ENCODE assay signal across 16 cellular contexts in genomic region chr1:56034222-56034621, GRCh38.
DNase-seq lines count a peak whose midpoint lies in the region; ATAC-seq and TF ChIP-seq lines count a peak whose summit lies in the region.
"Had no signal": no experiment of that assay in that cellular context is flagged by ENCODE, and none has a peak within 500 bp of the region (broad histone marks: within the 10 kb centered on the region; RNA-seq: fewer than 3 reads in every experiment).

No MANE protein-coding gene starts in this region.

- no peak overlapping the region for H3K4me3 Mint-ChIP-seq in stimulated activated naive B cell treated with anti-CD40 and anti-IgM and Interleukin-4, amounts not matched to agents 10 μg/mL and 1 μg/mL and 100 μg/mL, for 72 hours
- H3K4me3 Mint-ChIP-seq in activated CD4-positive, alpha-beta T cell treated with anti-CD3 and anti-CD28 coated beads, Interleukin-2, amount 10 ng/mL, durations not matched to agents 7 days and 5 days, result no peak overlapping the region
- H3K4me3 Mint-ChIP-seq: activated naive CD8-positive, alpha-beta T cell had no signal

- POLR2A ChIA-PET in activated CD4-positive, alpha-beta T cell treated with anti-CD3 and anti-CD28 coated beads, Interleukin-2, amount 10 ng/mL, durations not matched to agents 7 days and 5 days (lab: Charles Lee), result no interaction called here

- no peak overlapping the region for H3K4me3 ChIP-seq in AG10803 (ENCODE audit: low read length)
- no peak overlapping the region for H3K4me3 ChIP-seq in choroid plexus epithelial cell (ENCODE audit: low read depth, low read length)
- H3K4me3 ChIP-seq: cardiac muscle cell, suprapubic skin had no signal

- no peak for ATAC-seq in GM19035 (IDR thresholded peaks at IDR 0.05; ENCODE audit: unreplicated experiment)
- ATAC-seq in stimulated activated naive B cell treated with anti-CD40 and anti-IgM and Interleukin-4, amounts not matched to agents 10 μg/mL and 1 μg/mL and 100 μg/mL, for 72 hours (replicated peaks), result no peak

- peaks cover 0 to 22% of the 10 kb centered on the region in 2 donors for H3K27me3 Mint-ChIP-seq in stimulated activated naive B cell treated with anti-CD40 and anti-IgM and Interleukin-4, amounts not matched to agents 10 μg/mL and 1 μg/mL and 100 μg/mL, for 72 hours
- H3K27me3 Mint-ChIP-seq in activated CD4-positive, alpha-beta T cell treated with anti-CD3 and anti-CD28 coated beads, Interleukin-2, amount 10 ng/mL, durations not matched to agents 7 days and 5 days, result no peaks in the 10 kb centered on the region

- no peaks in the 10 kb centered on the region for H3K4me1 Mint-ChIP-seq in stimulated activated naive B cell treated with anti-CD40 and anti-IgM and Interleukin-4, amounts not matched to agents 10 μg/mL and 1 μg/mL and 100 μg/mL, for 72 hours
- no peaks in the 10 kb centered on the region for H3K4me1 Mint-ChIP-seq in activated CD4-positive, alpha-beta T cell treated with anti-CD3 and anti-CD28 coated beads, Interleukin-2, amount 10 ng/mL, durations not matched to agents 7 days and 5 days

- TF ChIP-seq CTCF in AG10803 (conservative IDR thresholded peaks at IDR 0.05; ENCODE audit: low read length), result no peak
- no peak for TF ChIP-seq CTCF in choroid plexus epithelial cell (conservative IDR thresholded peaks at IDR 0.05; ENCODE audit: low read depth, low read length)

- H3K27ac Mint-ChIP-seq in stimulated activated naive B cell treated with anti-CD40 and anti-IgM and Interleukin-4, amounts not matched to agents 10 μg/mL and 1 μg/mL and 100 μg/mL, for 72 hours, result no peak overlapping the region
- no peak overlapping the region for H3K27ac Mint-ChIP-seq in activated CD4-positive, alpha-beta T cell treated with anti-CD3 and anti-CD28 coated beads, Interleukin-2, amount 10 ng/mL, durations not matched to agents 7 days and 5 days
- H3K27ac Mint-ChIP-seq: activated naive CD8-positive, alpha-beta T cell had no signal

- CTCF ChIA-PET in activated CD4-positive, alpha-beta T cell treated with anti-CD3 and anti-CD28 coated beads, Interleukin-2, amount 10 ng/mL, durations not matched to agents 7 days and 5 days (lab: Charles Lee), result no interaction called here

- H3K36me3 Mint-ChIP-seq in stimulated activated naive B cell treated with anti-CD40 and anti-IgM and Interleukin-4, amounts not matched to agents 10 μg/mL and 1 μg/mL and 100 μg/mL, for 72 hours, result no peaks in the 10 kb centered on the region
- H3K36me3 Mint-ChIP-seq in activated CD4-positive, alpha-beta T cell treated with anti-CD3 and anti-CD28 coated beads, Interleukin-2, amount 10 ng/mL, durations not matched to agents 7 days and 5 days (ENCODE audit: low read depth), result no peaks in the 10 kb centered on the region
- H3K36me3 Mint-ChIP-seq: activated naive CD8-positive, alpha-beta T cell had no signal

- H3K9me3 Mint-ChIP-seq in stimulated activated naive B cell treated with anti-CD40 and anti-IgM and Interleukin-4, amounts not matched to agents 10 μg/mL and 1 μg/mL and 100 μg/mL, for 72 hours, result peaks cover 1 to 4% of the 10 kb centered on the region in 2 donors
- H3K9me3 Mint-ChIP-seq in activated CD4-positive, alpha-beta T cell treated with anti-CD3 and anti-CD28 coated beads, Interleukin-2, amount 10 ng/mL, durations not matched to agents 7 days and 5 days, result peaks cover 2% of the 10 kb centered on the region

- DNase-seq in AG10803 (ENCODE audit: low read depth) (peak; percentile 71), LHCN-M2 (ENCODE audit: low read depth) (peak; percentile 43), choroid plexus epithelial cell (ENCODE audit: low read depth) (peak; percentile 34), myocyte (ENCODE audit: low read depth) (peak; percentile 34), NCI-H1105 treated with DMSO at 0.1 percent for 48 hours (lab: John Stamatoyannopoulos, UW) (no peak)
- no peak for DNase-seq in stimulated activated naive B cell treated with anti-CD40 and anti-IgM and Interleukin-4, amounts not matched to agents 10 μg/mL and 1 μg/mL and 100 μg/mL, for 72 hours
- DNase-seq in activated CD4-positive, alpha-beta T cell treated with anti-CD3 and anti-CD28 coated beads, Interleukin-2, amount 10 ng/mL, durations not matched to agents 7 days and 5 days, result no peak
- DNase-seq: activated T-cell treated with anti-CD3 and anti-CD28 coated beads, Interleukin-2, amount 50 U/mL, for 48 hours; NCI-H2227 treated with DMSO at 0.1 percent for 48 hours; nucleus accumbens; OCI-M1; T-helper 2 cell had no signal

Comparison
In these comparisons a context has a peak if more than half of its experiments do, and no peak if none do; other contexts are left out.
1. DNase-seq: peak in AG10803 (single experiment), LHCN-M2 (single experiment), choroid plexus epithelial cell (single experiment) and myocyte (single experiment); none in NCI-H1105 treated with DMSO at 0.1 percent for 48 hours (single experiment), stimulated activated naive B cell treated with anti-CD40 and anti-IgM and Interleukin-4, amounts not matched to agents 10 μg/mL and 1 μg/mL and 100 μg/mL, for 72 hours (single experiment) and activated CD4-positive, alpha-beta T cell treated with anti-CD3 and anti-CD28 coated beads, Interleukin-2, amount 10 ng/mL, durations not matched to agents 7 days and 5 days (single experiment).